In genomic region chr16:57020651-57021050, GRCh38 we compare ENCODE assay signal across 19 cellular contexts. TPM values are rescaled to one million over a fixed set of nuclear protein-coding genes. Genes with fewer than 3 reads are reported as not detected.
DNase-seq lines count a peak whose midpoint lies in the region; ATAC-seq and FAIRE-seq lines count a peak whose summit lies in the region.
"Had no signal": no experiment of that assay in that cellular context is flagged by ENCODE, and none has a peak within 500 bp of the region (broad histone marks: within the 10 kb centered on the region; RNA-seq: fewer than 3 reads in every experiment).

No MANE protein-coding gene starts in this region.

- H3K36me3 Mint-ChIP-seq in activated naive CD8-positive, alpha-beta T cell, result peaks cover 46% of the 10 kb centered on the region
- peaks cover 70% of the 10 kb centered on the region for H3K36me3 Mint-ChIP-seq in activated naive CD8-positive, alpha-beta T cell treated with anti-CD3 and anti-CD28 coated beads, Interleukin-2, amount 50 U/mL, for 24 hours (ENCODE audit: low read depth)
- H3K36me3 Mint-ChIP-seq in T-cell (peaks cover 76% of the 10 kb centered on the region), memory B cell (peaks cover 64% of the 10 kb centered on the region)
- H3K36me3 Mint-ChIP-seq in stimulated activated naive B cell treated with anti-CD40 and anti-IgM and Interleukin-4, amounts not matched to agents 10 μg/mL and 1 μg/mL and 100 μg/mL, for 72 hours, result peaks cover 89 to 93% of the 10 kb centered on the region in 2 donors

- H3K27me3 Mint-ChIP-seq in activated naive CD8-positive, alpha-beta T cell, result no peaks in the 10 kb centered on the region
- no peaks in the 10 kb centered on the region for H3K27me3 Mint-ChIP-seq in activated naive CD8-positive, alpha-beta T cell treated with anti-CD3 and anti-CD28 coated beads, Interleukin-2, amount 50 U/mL, for 24 hours
- H3K27me3 Mint-ChIP-seq in T-cell (no peaks in the 10 kb centered on the region), memory B cell (no peaks in the 10 kb centered on the region)
- no peaks in the 10 kb centered on the region for H3K27me3 Mint-ChIP-seq in stimulated activated naive B cell treated with anti-CD40 and anti-IgM and Interleukin-4, amounts not matched to agents 10 μg/mL and 1 μg/mL and 100 μg/mL, for 72 hours
- H3K27me3 Mint-ChIP-seq: effector memory CD8-positive, alpha-beta T cell had no signal

- no peak for ATAC-seq in activated naive CD8-positive, alpha-beta T cell treated with anti-CD3 and anti-CD28 coated beads, Interleukin-2, amount 50 U/mL, for 24 hours
- ATAC-seq in T-cell (replicated peaks in 1 of 4) (no peak), memory B cell (ENCODE audit: low read depth) (no peak), HG02938 (IDR thresholded peaks at IDR 0.05; ENCODE audit: unreplicated experiment) (no peak)
- ATAC-seq in stimulated activated naive B cell treated with anti-CD40 and anti-IgM and Interleukin-4, amounts not matched to agents 10 μg/mL and 1 μg/mL and 100 μg/mL, for 72 hours (replicated peaks), result no peak
- ATAC-seq: effector memory CD8-positive, alpha-beta T cell; heart left ventricle had no signal

- no peak for FAIRE-seq in urothelium cell line (lab: Jason Lieb, UNC)

- POLR2A ChIA-PET in T-cell (lab: Charles Lee), result interaction anchor here in 1 of 2 donors (0.5 to 1.5 kb wide), 2 partner anchors 14 to 89 kb away, joined by 3 read pairs; no protein-coding TSS in a partner anchor

- H3K9me3 Mint-ChIP-seq in activated naive CD8-positive, alpha-beta T cell (ENCODE audit: low read depth), result no peaks in the 10 kb centered on the region
- no peaks in the 10 kb centered on the region for H3K9me3 Mint-ChIP-seq in activated naive CD8-positive, alpha-beta T cell treated with anti-CD3 and anti-CD28 coated beads, Interleukin-2, amount 50 U/mL, for 24 hours
- H3K9me3 Mint-ChIP-seq in T-cell, result no peaks in the 10 kb centered on the region
- H3K9me3 Mint-ChIP-seq in memory B cell, result no peaks in the 10 kb centered on the region
- no peaks in the 10 kb centered on the region for H3K9me3 Mint-ChIP-seq in stimulated activated naive B cell treated with anti-CD40 and anti-IgM and Interleukin-4, amounts not matched to agents 10 μg/mL and 1 μg/mL and 100 μg/mL, for 72 hours
- H3K9me3 Mint-ChIP-seq: effector memory CD8-positive, alpha-beta T cell had no signal

- H3K4me3 Mint-ChIP-seq in activated naive CD8-positive, alpha-beta T cell, result no peak overlapping the region
- H3K4me3 Mint-ChIP-seq in activated naive CD8-positive, alpha-beta T cell treated with anti-CD3 and anti-CD28 coated beads, Interleukin-2, amount 50 U/mL, for 24 hours, result no peak overlapping the region
- H3K4me3 Mint-ChIP-seq in T-cell (peak overlapping the region in 1 of 3 donors; percentile 76), memory B cell (no peak overlapping the region)
- no peak overlapping the region for H3K4me3 Mint-ChIP-seq in stimulated activated naive B cell treated with anti-CD40 and anti-IgM and Interleukin-4, amounts not matched to agents 10 μg/mL and 1 μg/mL and 100 μg/mL, for 72 hours
- H3K4me3 Mint-ChIP-seq: effector memory CD8-positive, alpha-beta T cell had no signal

- peaks cover 88% of the 10 kb centered on the region for H3K4me1 Mint-ChIP-seq in activated naive CD8-positive, alpha-beta T cell (ENCODE audit: low read depth)
- peaks cover 77% of the 10 kb centered on the region for H3K4me1 Mint-ChIP-seq in activated naive CD8-positive, alpha-beta T cell treated with anti-CD3 and anti-CD28 coated beads, Interleukin-2, amount 50 U/mL, for 24 hours
- H3K4me1 Mint-ChIP-seq in T-cell, result peaks cover 90 to 94% (median 91%) of the 10 kb centered on the region in 3 donors
- H3K4me1 Mint-ChIP-seq in memory B cell, result peaks cover 25% of the 10 kb centered on the region
- H3K4me1 Mint-ChIP-seq in stimulated activated naive B cell treated with anti-CD40 and anti-IgM and Interleukin-4, amounts not matched to agents 10 μg/mL and 1 μg/mL and 100 μg/mL, for 72 hours, result peaks cover 47 to 56% of the 10 kb centered on the region in 2 donors

- CTCF ChIA-PET in T-cell (lab: Charles Lee), result interaction anchor here (0.6 to 0.7 kb wide), 2 partner anchors 11 to 13 kb away, joined by 3 read pairs; no protein-coding TSS in a partner anchor

- H3K27ac Mint-ChIP-seq in activated naive CD8-positive, alpha-beta T cell, result peak overlapping the region; percentile 81
- no peak overlapping the region for H3K27ac Mint-ChIP-seq in activated naive CD8-positive, alpha-beta T cell treated with anti-CD3 and anti-CD28 coated beads, Interleukin-2, amount 50 U/mL, for 24 hours
- peak overlapping the region; percentile 93 to 95 for H3K27ac Mint-ChIP-seq in T-cell
- H3K27ac Mint-ChIP-seq in memory B cell, result peak overlapping the region; percentile 72
- peak overlapping the region; percentile 85 for H3K27ac Mint-ChIP-seq in stimulated activated naive B cell treated with anti-CD40 and anti-IgM and Interleukin-4, amounts not matched to agents 10 μg/mL and 1 μg/mL and 100 μg/mL, for 72 hours

- DNase-seq in activated naive CD8-positive, alpha-beta T cell treated with anti-CD3 and anti-CD28 coated beads, Interleukin-2, amount 50 U/mL, for 24 hours, result no peak
- no peak for DNase-seq in T-cell
- DNase-seq in memory B cell (ENCODE audit: low spot score in 2 of 2), result no peak
- no peak for DNase-seq in stimulated activated naive B cell treated with anti-CD40 and anti-IgM and Interleukin-4, amounts not matched to agents 10 μg/mL and 1 μg/mL and 100 μg/mL, for 72 hours
- no peak for DNase-seq in urothelium cell line (ENCODE audit: low spot score)
- DNase-seq: activated CD4-positive, alpha-beta T cell treated with anti-CD3 and anti-CD28 coated beads for 1 hour; activated CD8-positive, alpha-beta memory T cell treated with anti-CD3 and anti-CD28 coated beads, Interleukin-2, amount 50 U/mL, for 4 hours; activated gamma-delta T cell treated with Interleukin-2 at 50 U/mL for 16 hours; effector memory CD8-positive, alpha-beta T cell; heart left ventricle; NCI-H1436; NCI-H446; stimulated activated CD4-positive, alpha-beta T cell treated with anti-CD3 and anti-CD28 coated beads, Interleukin-4, amount 100 ng/mL, for 4 hours; stimulated activated naive CD4-positive, alpha-beta T cell treated with Interleukin-2 at 50 U/mL for 16 hours; T-helper 2 cell had no signal

RNA-seq across cellular contexts. Expression of gene NLRC5, which starts 31.3 kb away (rescaled TPM):
- 100 to 1,000 TPM; 390 to 711 (median 496) TPM for total RNA-seq in T-cell
- total RNA-seq: cardiac muscle cell had no signal

RNA-seq across cellular contexts. Expression of gene CETP, which starts 58.9 kb away (rescaled TPM):
- total RNA-seq in T-cell, result under 1 TPM in 3 of 5 donors, not detected in 2; 0.18 to 0.25 (median 0.19) TPM
- total RNA-seq: fibroblast of villous mesenchyme had no signal
